In genomic region chr17:48191362-48191761, GRCh38 we compare ENCODE assay signal across 18 cellular contexts.
A peak's percentile ranks its signal among the peaks of the same experiment; 100 is the strongest.
DNase-seq lines count a peak whose midpoint lies in the region; ATAC-seq, FAIRE-seq and TF ChIP-seq lines count a peak whose summit lies in the region.
"Had no signal": no experiment of that assay in that cellular context is flagged by ENCODE, and none has a peak within 500 bp of the region (broad histone marks: within the 10 kb centered on the region; RNA-seq: fewer than 3 reads in every experiment).

No MANE protein-coding gene starts in this region.

- H3K36me3 Mint-ChIP-seq in natural killer cell: no peaks in the 10 kb centered on the region
- H3K36me3 Mint-ChIP-seq in natural killer cell treated with Interleukin-12 subunit alpha and Interleukin-12 subunit beta and Interleukin-15 and Interleukin-18, amount 100 ng/mL, for 72 hours: no peaks in the 10 kb centered on the region

- RAD21 ChIA-PET in HCT116 (lab: Charles Lee; ENCODE audit: low non-redundant PET in 1 of 2, low total read pairs in 2 of 2, uncharacterized antibody in 2 of 2, unreplicated experiment in 2 of 2): no interaction called here

- intact Hi-C loops in natural killer cell (cut with micrococcal nuclease): no loop called here
- intact Hi-C loops in HCT116 (cut with micrococcal nuclease): no loop called here
- intact Hi-C loops in heart right ventricle (cut with DNase I): no loop called here

- WGBS in H1 (ENCODE audit: extremely low coverage in 1 of 2, insufficient coverage in 1 of 2, insufficient read length in 1 of 2, insufficient replicate concordance in 2 of 2, low coverage in 1 of 2, low lambda C conversion rate in 2 of 2, missing lambda C conversion rate in 1 of 2), 2 experiments: 90% methylated on average over 1 of the region's 1 CpG; no CpG with 5 or more reads in 1 of the 2 experiments
- WGBS in heart right ventricle, 2 donors: 87 to 92% methylated on average over 1 of the region's 1 CpG

- no peaks in the 10 kb centered on the region for H3K9me3 Mint-ChIP-seq in natural killer cell
- no peaks in the 10 kb centered on the region for H3K9me3 Mint-ChIP-seq in natural killer cell treated with Interleukin-12 subunit alpha and Interleukin-12 subunit beta and Interleukin-15 and Interleukin-18, amount 100 ng/mL, for 72 hours

- no peak overlapping the region for H3K4ac ChIP-seq in H1 (replicated peaks; ENCODE audit: insufficient read length, low read depth, low read length)

- H3K4me1 Mint-ChIP-seq in natural killer cell: peaks cover 36 to 45% of the 10 kb centered on the region in 2 donors
- H3K4me1 Mint-ChIP-seq in natural killer cell treated with Interleukin-12 subunit alpha and Interleukin-12 subunit beta and Interleukin-15 and Interleukin-18, amount 100 ng/mL, for 72 hours (ENCODE audit: low read depth in 2 of 2): peaks cover 13 to 15% of the 10 kb centered on the region in 2 donors
- H3K4me1 Mint-ChIP-seq: B cell had no signal

- no peak for DNase-seq in natural killer cell
- DNase-seq in natural killer cell treated with Interleukin-12 subunit alpha and Interleukin-12 subunit beta and Interleukin-15 and Interleukin-18, amount 100 ng/mL, for 72 hours (ENCODE audit: low spot score): no peak
- no peak for DNase-seq in HCT116 (ENCODE audit: low read depth, low spot score)
- DNase-seq in H1 (ENCODE audit: low read depth in 1 of 2, low spot score in 2 of 2): no peak
- no peak for DNase-seq in heart right ventricle
- DNase-seq in activated CD4-positive, alpha-beta T cell treated with anti-CD3 and anti-CD28 coated beads for 4 hours: no peak
- DNase-seq: C1 segment of cervical spinal cord; CD4-positive, alpha-beta memory T cell; COR-L47; DMS153; DND-41; GDM1; GOT3 had no signal

- H3K4me1 ChIP-seq in HCT116 (ENCODE audit: control insufficient read depth in 1 of 2, insufficient read depth in 2 of 2, low read length in 2 of 2) (peaks cover 32 to 59% of the 10 kb centered on the region in 2 experiments), H1 (replicated peaks in 1 of 4; ENCODE audit: control insufficient read depth in 3 of 4, insufficient read depth in 4 of 4, low read length in 3 of 4) (peaks cover 0 to 12% (median 7%) of the 10 kb centered on the region in 4 experiments; a peak in 3 of 7 replicates), heart right ventricle (no peaks in the 10 kb centered on the region)

- H2BK15ac ChIP-seq in H1 (ENCODE audit: low read length): no peak overlapping the region

- CTCF ChIA-PET in HCT116 (lab: Charles Lee): interaction anchor here (1.2 to 1.6 kb wide), 2 partner anchors 9 to 37 kb away, joined by 3 to 4 read pairs; no protein-coding TSS in a partner anchor
- CTCF ChIA-PET in H1 (lab: Charles Lee; ENCODE audit: partially characterized antibody): interaction anchor here (0.7 to 3.3 kb wide), 7 partner anchors 9 to 111 kb away, joined by 3 to 15 read pairs (median 4); no protein-coding TSS in a partner anchor

- no peaks in the 10 kb centered on the region for H3K36me3 ChIP-seq in HCT116 (ENCODE audit: control insufficient read depth in 1 of 2, insufficient read depth in 2 of 2, low read length in 2 of 2)
- H3K36me3 ChIP-seq in H1 (ENCODE audit: control insufficient read depth in 2 of 4, insufficient read depth in 4 of 4, low read length in 3 of 4): no peaks in the 10 kb centered on the region
- no peaks in the 10 kb centered on the region for H3K36me3 ChIP-seq in heart right ventricle
- H3K36me3 ChIP-seq: HAP-1 had no signal

- H3K27ac ChIP-seq in HCT116 (ENCODE audit: low read depth, low read length) (peak overlapping the region; percentile 74; the same call in 1 of the 2 replicates), H1 (ENCODE audit: low read depth, low read length) (no peak overlapping the region), heart right ventricle (no peak overlapping the region)

- BruUV-seq in HCT116 (replicated peaks; lab: Mats Ljungman, UMichigan): no TSS peak

- peak overlapping the region; percentile 59 for H4K5ac ChIP-seq in H1 (ENCODE audit: insufficient read length, low read depth, low read length)

- H3K27me3 Mint-ChIP-seq in natural killer cell (ENCODE audit: low read depth in 2 of 2): no peaks in the 10 kb centered on the region
- H3K27me3 Mint-ChIP-seq in natural killer cell treated with Interleukin-12 subunit alpha and Interleukin-12 subunit beta and Interleukin-15 and Interleukin-18, amount 100 ng/mL, for 72 hours: no peaks in the 10 kb centered on the region
- H3K27me3 Mint-ChIP-seq: CD4-positive, alpha-beta memory T cell had no signal

- H3K27me3 ChIP-seq in HCT116 (ENCODE audit: insufficient read depth, low read length) (no peaks in the 10 kb centered on the region), H1 (replicated peaks in 1 of 4; ENCODE audit: control insufficient read depth in 3 of 4, extremely low read depth in 1 of 4, insufficient read depth in 3 of 4, low read length in 3 of 4) (0 out of 7 replicates have a peak, but pooled peaks cover 0 to 2% (median 0%) of the 10 kb centered on the region in 4 experiments), heart right ventricle (peaks cover 0 to 88% (median 66%) of the 10 kb centered on the region in 7 donors)

- H3K27ac Mint-ChIP-seq in natural killer cell: peak overlapping the region; percentile 40 to 59
- H3K27ac Mint-ChIP-seq in natural killer cell treated with Interleukin-12 subunit alpha and Interleukin-12 subunit beta and Interleukin-15 and Interleukin-18, amount 100 ng/mL, for 72 hours: peak overlapping the region in 1 of 2 donors; percentile 36
- H3K27ac Mint-ChIP-seq: B cell had no signal

- H3K56ac ChIP-seq in H1 (replicated peaks; ENCODE audit: insufficient read length, low read depth, low read length): no peak overlapping the region

- H2BK20ac ChIP-seq in H1 (ENCODE audit: low read length): no peak overlapping the region

- H2BK5ac ChIP-seq in H1 (ENCODE audit: low read depth, low read length): no peak overlapping the region

- peak overlapping the region; percentile 66 for H2BK120ac ChIP-seq in H1 (replicated peaks; ENCODE audit: low read depth, low read length)

- no peak overlapping the region for H3K4me3 Mint-ChIP-seq in natural killer cell
- H3K4me3 Mint-ChIP-seq in natural killer cell treated with Interleukin-12 subunit alpha and Interleukin-12 subunit beta and Interleukin-15 and Interleukin-18, amount 100 ng/mL, for 72 hours: no peak overlapping the region
- H3K4me3 Mint-ChIP-seq: B cell; CD4-positive, alpha-beta memory T cell had no signal

- no peak overlapping the region for H2AK5ac ChIP-seq in H1 (ENCODE audit: low read depth, low read length)

- POLR2A ChIA-PET in HCT116 (lab: Charles Lee) (no interaction called here), H1 (lab: Charles Lee; ENCODE audit: partially characterized antibody) (no interaction called here)

- no peak overlapping the region for H3K23ac ChIP-seq in H1 (ENCODE audit: insufficient read length)

- no peak overlapping the region for H4K91ac ChIP-seq in H1 (replicated peaks; ENCODE audit: insufficient read length, low read length)

- no peak for ATAC-seq in natural killer cell
- no peak for ATAC-seq in natural killer cell treated with Interleukin-12 subunit alpha and Interleukin-12 subunit beta and Interleukin-15 and Interleukin-18, amount 100 ng/mL, for 72 hours
- ATAC-seq in HCT116: no peak
- no peak for ATAC-seq in heart right ventricle
- ATAC-seq in HG03159 (IDR thresholded peaks at IDR 0.05; ENCODE audit: unreplicated experiment): no peak

- TF ChIP-seq EP300 in H1 (IDR thresholded peaks at IDR 0.05; ENCODE audit: borderline replicate concordance in 1 of 2, low read depth in 2 of 2, low read length in 2 of 2): no peak

- H3K9me3 ChIP-seq in HCT116 (ENCODE audit: control insufficient read depth in 1 of 2, insufficient read depth in 1 of 2, low read depth in 1 of 2, low read length in 2 of 2) (no peaks in the 10 kb centered on the region), H1 (ENCODE audit: insufficient read depth in 2 of 2, low read depth in 1 of 2, low read length in 1 of 2) (no peaks in the 10 kb centered on the region), heart right ventricle (no peaks in the 10 kb centered on the region)

- no peak overlapping the region for H2AFZ ChIP-seq in HCT116 (ENCODE audit: low read depth, low read length, poor library complexity, severe bottlenecking)
- no peak overlapping the region for H2AFZ ChIP-seq in H1 (ENCODE audit: low read length)

- no peak overlapping the region for H3K14ac ChIP-seq in H1 (ENCODE audit: insufficient read length)

- TF ChIP-seq CTCF in natural killer cell (IDR thresholded peaks at IDR 0.05) (no peak), HCT116 (IDR thresholded peaks at IDR 0.05 in 2 of 3, conservative IDR thresholded peaks at IDR 0.05 in 1 of 3; ENCODE audit: borderline replicate concordance in 1 of 3, insufficient read depth in 1 of 3, low read depth in 2 of 3, low read length in 2 of 3) (no peak), H1 (IDR thresholded peaks at IDR 0.05; ENCODE audit: control extremely low read depth in 1 of 3, insufficient read depth in 1 of 3, low read depth in 1 of 3, low read length in 3 of 3) (no peak), heart right ventricle (IDR thresholded peaks at IDR 0.05) (no peak)

- H3K79me1 ChIP-seq in H1 (ENCODE audit: low read depth, low read length): no peaks in the 10 kb centered on the region

- TF ChIP-seq POLR2A in HCT116 (IDR thresholded peaks at IDR 0.05; ENCODE audit: borderline replicate concordance, extremely low read depth, insufficient read depth, insufficient read length) (no peak), H1 (IDR thresholded peaks at IDR 0.05; ENCODE audit: control extremely low read depth in 1 of 2, low read depth in 2 of 2, low read length in 2 of 2) (no peak)

- no peak overlapping the region for H2BK12ac ChIP-seq in H1 (ENCODE audit: low read depth, low read length)

- no peak overlapping the region for H4K8ac ChIP-seq in H1 (ENCODE audit: extremely low read depth, insufficient read depth, low read length)

- no peak for TF ChIP-seq RAD21 in HCT116 (IDR thresholded peaks at IDR 0.05; ENCODE audit: low read depth)
- TF ChIP-seq RAD21 in H1 (IDR thresholded peaks at IDR 0.05 in 1 of 2, conservative IDR thresholded peaks at IDR 0.05 in 1 of 2; ENCODE audit: low read depth in 2 of 2, low read length in 2 of 2): no peak

- no peaks in the 10 kb centered on the region for H3K23me2 ChIP-seq in H1 (ENCODE audit: low read depth, low read length)

- H4K20me1 ChIP-seq in HCT116 (ENCODE audit: insufficient read depth): no peaks in the 10 kb centered on the region
- H4K20me1 ChIP-seq in H1 (replicated peaks in 1 of 2; ENCODE audit: control insufficient read depth in 1 of 2, insufficient read depth in 2 of 2, low read length in 2 of 2): no peaks in the 10 kb centered on the region

- no peaks in the 10 kb centered on the region for H3K79me2 ChIP-seq in HCT116 (ENCODE audit: insufficient read depth, low read length)
- no peaks in the 10 kb centered on the region for H3K79me2 ChIP-seq in H1 (ENCODE audit: control insufficient read depth in 1 of 2, insufficient read depth in 2 of 2, low read length in 2 of 2)

- H3K4me3 ChIP-seq in HCT116 (replicated peaks in 1 of 2; ENCODE audit: low read depth in 1 of 2, low read length in 2 of 2): no peak overlapping the region
- H3K4me3 ChIP-seq in H1 (ENCODE audit: extremely low read depth in 1 of 4, insufficient read depth in 2 of 4, low read depth in 3 of 4, low read length in 4 of 4): no peak overlapping the region
- H3K4me3 ChIP-seq in heart right ventricle: no peak overlapping the region
- H3K4me3 ChIP-seq: HAP-1 had no signal

- 0 out of 2 replicates have a peak overlapping the region, but pooled peaks have one; percentile 5 for H3K18ac ChIP-seq in H1 (ENCODE audit: extremely low read depth, low read length)

- H3K9me2 ChIP-seq in HCT116 (ENCODE audit: insufficient read depth): no peaks in the 10 kb centered on the region

- 0 out of 2 replicates have a peak overlapping the region, but pooled peaks have one; percentile 1 for H3K9ac ChIP-seq in HCT116 (ENCODE audit: low read length)
- no peak overlapping the region for H3K9ac ChIP-seq in H1 (replicated peaks in 1 of 4; ENCODE audit: extremely low read depth in 1 of 4, low read depth in 3 of 4, low read length in 3 of 4)

- no peak overlapping the region for H3K4me2 ChIP-seq in HCT116 (ENCODE audit: low read length)
- H3K4me2 ChIP-seq in H1 (ENCODE audit: insufficient read depth in 1 of 2, low read depth in 2 of 2, low read length in 2 of 2): no peak overlapping the region

- no peak for FAIRE-seq in H1 (lab: Jason Lieb, UNC)
- FAIRE-seq: D721Med, GM12892 had no signal
